Comparison of ENCODE assay signal across 17 cellular contexts in genomic region chr10:3162533-3162932, GRCh38. TPM values are rescaled to one million over a fixed set of nuclear protein-coding genes. Genes with fewer than 3 reads are reported as not detected.
A peak's percentile ranks its signal among the peaks of the same experiment; 100 is the strongest.
DNase-seq lines count a peak whose midpoint lies in the region; ATAC-seq and TF ChIP-seq lines count a peak whose summit lies in the region.
"Had no signal": no experiment of that assay in that cellular context is flagged by ENCODE, and none has a peak within 500 bp of the region (broad histone marks: within the 10 kb centered on the region; RNA-seq: fewer than 3 reads in every experiment).

No MANE protein-coding gene starts in this region.

- CTCF ChIA-PET in Calu3 (lab: Charles Lee): no interaction called here
- CTCF ChIA-PET in activated naive CD4-positive, alpha-beta T cell treated with anti-CD3 and anti-CD28 coated beads, Interleukin-2, amount 10 ng/mL, durations not matched to agents 7 days and 5 days (lab: Charles Lee): interaction anchor here (1.0 kb wide), 1 partner anchor 9 kb away, joined by 4 read pairs; no protein-coding TSS in a partner anchor

- no peak overlapping the region for H3K27ac ChIP-seq in brain microvascular endothelial cell
- H3K27ac ChIP-seq: hepatocyte, spleen had no signal

- H3K27ac Mint-ChIP-seq in Calu3 (ENCODE audit: unreplicated experiment) (no peak overlapping the region), HFFc6 (no peak overlapping the region)
- no peak overlapping the region for H3K27ac Mint-ChIP-seq in activated naive CD4-positive, alpha-beta T cell treated with anti-CD3 and anti-CD28 coated beads, Interleukin-2, amount 10 ng/mL, durations not matched to agents 7 days and 5 days
- H3K27ac Mint-ChIP-seq: activated naive CD8-positive, alpha-beta T cell treated with anti-CD3 and anti-CD28 coated beads, Interleukin-2, amount 10 ng/mL, durations not matched to agents 7 days and 5 days; activated T-helper 1 cell treated with anti-CD3 and anti-CD28 coated beads, Interleukin-12 subunit alpha, Interleukin-12 subunit beta, Interleukin-2, Interleukin-4 antibody, amounts not matched to agents 30 ng/mL and 10 ng/mL and 1 ng/mL, durations not matched to agents 14 hours and 24 hours and 36 hours; nephron progenitor cell; T-helper 1 cell treated with Interleukin-12 subunit alpha and Interleukin-12 subunit beta and Interleukin-4 antibody, amounts not matched to agents 30 μg/mL and 1 μg/mL, for 36 hours had no signal

- TF ChIP-seq CTCF in Calu3 (IDR thresholded peaks at IDR 0.05; ENCODE audit: unreplicated experiment) (peak; percentile 31), HFFc6 (IDR thresholded peaks at IDR 0.05) (peak; percentile 36; the same call in 1 of the 2 replicates), brain microvascular endothelial cell (IDR thresholded peaks at IDR 0.05; ENCODE audit: low read depth, low read length, missing control alignments) (peak; percentile 41)

- in situ Hi-C loops in brain microvascular endothelial cell (cut with HindIII; ENCODE audit: low pct_ligation_motif_present, low sequenced_read_pairs): no loop called here

- no peak overlapping the region for H3K4me3 ChIP-seq in brain microvascular endothelial cell (ENCODE audit: low read depth, low read length)
- H3K4me3 ChIP-seq: hepatocyte, spleen had no signal

- no peak for ATAC-seq in activated T-cell treated with anti-CD3 and anti-CD28 coated beads, Interleukin-2, amount 50 U/mL, for 4 hours
- ATAC-seq in HG03354 (IDR thresholded peaks at IDR 0.05; ENCODE audit: poor library complexity, severe bottlenecking, unreplicated experiment): no peak

- no peaks in the 10 kb centered on the region for H3K27me3 ChIP-seq in brain microvascular endothelial cell (replicated peaks)
- H3K27me3 ChIP-seq: hepatocyte, spleen had no signal

- no TSS peak for BruUV-seq in Calu3 (replicated peaks; lab: Mats Ljungman, UMichigan)

- no peak overlapping the region for H3K4me3 Mint-ChIP-seq in Calu3 (ENCODE audit: low read depth, unreplicated experiment)
- H3K4me3 Mint-ChIP-seq in HFFc6: no peak overlapping the region
- no peak overlapping the region for H3K4me3 Mint-ChIP-seq in activated T-cell treated with anti-CD3 and anti-CD28 coated beads, Interleukin-2, amount 50 U/mL, for 4 hours
- no peak overlapping the region for H3K4me3 Mint-ChIP-seq in activated naive CD4-positive, alpha-beta T cell treated with anti-CD3 and anti-CD28 coated beads, Interleukin-2, amount 10 ng/mL, durations not matched to agents 7 days and 5 days
- H3K4me3 Mint-ChIP-seq: activated naive CD8-positive, alpha-beta T cell treated with anti-CD3 and anti-CD28 coated beads, Interleukin-2, amount 10 ng/mL, durations not matched to agents 7 days and 5 days; activated T-helper 1 cell treated with anti-CD3 and anti-CD28 coated beads, Interleukin-12 subunit alpha, Interleukin-12 subunit beta, Interleukin-2, Interleukin-4 antibody, amounts not matched to agents 30 ng/mL and 10 ng/mL and 1 ng/mL, durations not matched to agents 14 hours and 24 hours and 36 hours; nephron progenitor cell; T-helper 1 cell treated with Interleukin-12 subunit alpha and Interleukin-12 subunit beta and Interleukin-4 antibody, amounts not matched to agents 30 μg/mL and 1 μg/mL, for 36 hours had no signal

- intact Hi-C loops in Calu3 (cut with micrococcal nuclease; ENCODE audit: unreplicated experiment): no loop called here

- H3K4me1 Mint-ChIP-seq in Calu3 (ENCODE audit: low read depth, unreplicated experiment) (no peaks in the 10 kb centered on the region), HFFc6 (ENCODE audit: low read depth) (no peaks in the 10 kb centered on the region)
- no peaks in the 10 kb centered on the region for H3K4me1 Mint-ChIP-seq in activated T-cell treated with anti-CD3 and anti-CD28 coated beads, Interleukin-2, amount 50 U/mL, for 4 hours (ENCODE audit: low read depth)
- H3K4me1 Mint-ChIP-seq in activated naive CD4-positive, alpha-beta T cell treated with anti-CD3 and anti-CD28 coated beads, Interleukin-2, amount 10 ng/mL, durations not matched to agents 7 days and 5 days: no peaks in the 10 kb centered on the region
- H3K4me1 Mint-ChIP-seq: activated naive CD8-positive, alpha-beta T cell treated with anti-CD3 and anti-CD28 coated beads, Interleukin-2, amount 10 ng/mL, durations not matched to agents 7 days and 5 days had no signal

- DNase-seq in Calu3 (no peak), HFFc6 (no peak), brain microvascular endothelial cell (no peak), iPS-NIHi7 (ENCODE audit: extremely low spot score) (peak; percentile 68), SIG-M5 (lab: John Stamatoyannopoulos, UW) (no peak)
- DNase-seq in activated T-cell treated with anti-CD3 and anti-CD28 coated beads, Interleukin-2, amount 50 U/mL, for 4 hours: no peak
- no peak for DNase-seq in activated naive CD4-positive, alpha-beta T cell treated with anti-CD3 and anti-CD28 coated beads, Interleukin-2, amount 10 ng/mL, durations not matched to agents 7 days and 5 days
- DNase-seq: activated naive CD8-positive, alpha-beta T cell treated with anti-CD3 and anti-CD28 coated beads, Interleukin-2, amount 10 ng/mL, durations not matched to agents 7 days and 5 days; NCI-H2029; NCI-H446 treated with DMSO at 0.1 percent for 48 hours; nephron progenitor cell; NK-92 treated with Interleukin-12 subunit alpha and Interleukin-12 subunit beta, amount 100 ng/mL, for 24 hours; spleen had no signal

- H3K27me3 Mint-ChIP-seq in Calu3 (ENCODE audit: unreplicated experiment) (no peaks in the 10 kb centered on the region), HFFc6 (ENCODE audit: insufficient read depth) (no peaks in the 10 kb centered on the region; the same call in 1 of the 2 replicates)
- no peaks in the 10 kb centered on the region for H3K27me3 Mint-ChIP-seq in activated T-cell treated with anti-CD3 and anti-CD28 coated beads, Interleukin-2, amount 50 U/mL, for 4 hours (ENCODE audit: low read depth)
- no peaks in the 10 kb centered on the region for H3K27me3 Mint-ChIP-seq in activated naive CD4-positive, alpha-beta T cell treated with anti-CD3 and anti-CD28 coated beads, Interleukin-2, amount 10 ng/mL, durations not matched to agents 7 days and 5 days
- H3K27me3 Mint-ChIP-seq: activated naive CD8-positive, alpha-beta T cell treated with anti-CD3 and anti-CD28 coated beads, Interleukin-2, amount 10 ng/mL, durations not matched to agents 7 days and 5 days had no signal

- H3K36me3 Mint-ChIP-seq in Calu3 (ENCODE audit: insufficient read depth, unreplicated experiment) (peaks cover 37% of the 10 kb centered on the region), HFFc6 (ENCODE audit: low read depth) (peaks cover 55% of the 10 kb centered on the region)
- peaks cover 72% of the 10 kb centered on the region for H3K36me3 Mint-ChIP-seq in activated T-cell treated with anti-CD3 and anti-CD28 coated beads, Interleukin-2, amount 50 U/mL, for 4 hours (ENCODE audit: insufficient read depth)
- peaks cover 52% of the 10 kb centered on the region for H3K36me3 Mint-ChIP-seq in activated naive CD4-positive, alpha-beta T cell treated with anti-CD3 and anti-CD28 coated beads, Interleukin-2, amount 10 ng/mL, durations not matched to agents 7 days and 5 days

- H3K36me3 ChIP-seq in brain microvascular endothelial cell (replicated peaks): peaks cover 88% of the 10 kb centered on the region

- H3K9me3 Mint-ChIP-seq in Calu3 (ENCODE audit: low read depth, unreplicated experiment) (no peaks in the 10 kb centered on the region), HFFc6 (no peaks in the 10 kb centered on the region)
- no peaks in the 10 kb centered on the region for H3K9me3 Mint-ChIP-seq in activated T-cell treated with anti-CD3 and anti-CD28 coated beads, Interleukin-2, amount 50 U/mL, for 4 hours
- H3K9me3 Mint-ChIP-seq in activated naive CD4-positive, alpha-beta T cell treated with anti-CD3 and anti-CD28 coated beads, Interleukin-2, amount 10 ng/mL, durations not matched to agents 7 days and 5 days: no peaks in the 10 kb centered on the region
- H3K9me3 Mint-ChIP-seq: activated naive CD8-positive, alpha-beta T cell treated with anti-CD3 and anti-CD28 coated beads, Interleukin-2, amount 10 ng/mL, durations not matched to agents 7 days and 5 days; activated T-helper 1 cell treated with anti-CD3 and anti-CD28 coated beads, Interleukin-12 subunit alpha, Interleukin-12 subunit beta, Interleukin-2, Interleukin-4 antibody, amounts not matched to agents 30 ng/mL and 10 ng/mL and 1 ng/mL, durations not matched to agents 14 hours and 24 hours and 36 hours; nephron progenitor cell; T-helper 1 cell treated with Interleukin-12 subunit alpha and Interleukin-12 subunit beta and Interleukin-4 antibody, amounts not matched to agents 30 μg/mL and 1 μg/mL, for 36 hours had no signal

RNA-seq across cellular contexts. Expression of gene PITRM1, which starts 10.0 kb away (rescaled TPM):
- total RNA-seq in Calu3 (2022): 65.8 and 70.4 TPM in 2 replicates
- total RNA-seq in HFFc6 (2021; fragmentation: NEBNext Ultra II Directional; extraction: Animal tissue kit (Norgen Biotek cat#: 25700)): 100 to 1,000 TPM; 106 to 124 (median 112) TPM
- total RNA-seq in activated T-cell treated with anti-CD3 and anti-CD28 coated beads, Interleukin-2, amount 50 U/mL, for 4 hours: 100 to 1,000 TPM; 122 to 150 (median 144) TPM
